In the genomic region with DNA sequence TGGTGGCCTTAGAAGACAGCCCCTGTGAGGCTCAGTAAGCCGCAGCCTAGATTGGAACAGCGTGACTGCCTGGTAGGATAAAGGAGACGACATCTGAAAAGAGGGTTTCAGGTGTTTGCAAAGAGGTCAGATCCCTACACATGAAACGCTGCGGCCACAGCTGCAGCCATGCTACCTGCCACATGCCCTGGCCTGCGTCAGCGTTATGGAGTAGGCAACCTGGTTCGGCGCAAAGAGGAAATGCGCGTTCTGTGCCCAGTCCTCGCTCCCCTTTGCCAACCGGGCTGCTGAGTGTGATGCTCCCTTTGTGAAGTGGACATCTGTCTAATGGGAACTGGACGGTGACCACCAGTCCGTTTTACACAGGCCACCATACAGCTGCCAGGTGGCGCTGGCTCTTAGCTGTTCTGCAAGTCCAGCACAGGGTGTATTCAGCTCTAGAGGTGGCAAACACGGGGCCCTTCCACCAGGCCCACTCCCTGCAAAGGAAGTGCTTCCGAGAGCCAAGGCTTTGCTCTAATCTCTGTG, we compare ENCODE assay signal across 8 cellular contexts.
A peak's percentile ranks its signal among the peaks of the same experiment; 100 is the strongest.
DNase-seq lines count a peak whose midpoint lies in the region; ATAC-seq and TF ChIP-seq lines count a peak whose summit lies in the region.

No MANE protein-coding gene starts in this region.

- H3K9ac ChIP-seq in mucosa of rectum (ENCODE audit: low read depth in 1 of 2, low read length in 2 of 2): no peak overlapping the region

- BruUV-seq in PC-9 (replicated peaks; lab: Mats Ljungman, UMichigan): no TSS peak

- H3K9me3 Mint-ChIP-seq in activated naive CD8-positive, alpha-beta T cell (ENCODE audit: low read depth): peaks cover 1% of the 10 kb centered on the region

- H3K36me3 ChIP-seq in GM06990 (ENCODE audit: control insufficient read depth, insufficient read depth, low read length) (peaks cover 15% of the 10 kb centered on the region), mucosa of rectum (ENCODE audit: control insufficient read depth in 2 of 2, insufficient read depth in 2 of 2, low read length in 2 of 2) (peaks cover 2 to 11% of the 10 kb centered on the region in 2 donors), SJCRH30 (peaks cover 54% of the 10 kb centered on the region), PC-9 (ENCODE audit: low read depth) (no peaks in the 10 kb centered on the region)

- no peaks in the 10 kb centered on the region for H3K27me3 Mint-ChIP-seq in activated naive CD8-positive, alpha-beta T cell

- DNase-seq in GM06990 (ENCODE audit: extremely low read depth, insufficient read length): no peak
- DNase-seq in SJCRH30: no peak
- no peak for DNase-seq in PC-9

- POLR2A ChIA-PET in PC-9 (lab: Charles Lee; ENCODE audit: unreplicated experiment): no interaction called here

- H3K4me2 ChIP-seq in PC-9: no peak overlapping the region

- peak overlapping the region; percentile 27 for H3K4me3 ChIP-seq in GM06990 (replicated peaks; ENCODE audit: low read depth, low read length)
- H3K4me3 ChIP-seq in mucosa of rectum (ENCODE audit: low read length in 2 of 2): peak overlapping the region in 1 of 2 donors; percentile 2
- no peak overlapping the region for H3K4me3 ChIP-seq in SJCRH30
- H3K4me3 ChIP-seq in PC-9: no peak overlapping the region

- no peaks in the 10 kb centered on the region for H4K20me1 ChIP-seq in PC-9 (ENCODE audit: insufficient read depth)

- peaks cover 11 to 16% of the 10 kb centered on the region in 2 donors for H3K4me1 ChIP-seq in mucosa of rectum (ENCODE audit: control insufficient read depth in 2 of 2, insufficient read depth in 2 of 2, low read length in 2 of 2)
- H3K4me1 ChIP-seq in SJCRH30: no peaks in the 10 kb centered on the region
- H3K4me1 ChIP-seq in PC-9 (replicated peaks; ENCODE audit: insufficient read depth): no peaks in the 10 kb centered on the region

- H3K9me3 ChIP-seq in mucosa of rectum (ENCODE audit: control insufficient read depth in 2 of 2, low read length in 2 of 2) (no peaks in the 10 kb centered on the region), SJCRH30 (replicated peaks) (no peaks in the 10 kb centered on the region), PC-9 (ENCODE audit: insufficient read depth, low read depth) (no peaks in the 10 kb centered on the region)

- peaks cover 44% of the 10 kb centered on the region for H3K36me3 Mint-ChIP-seq in activated naive CD8-positive, alpha-beta T cell

- H2AFZ ChIP-seq in PC-9: no peak overlapping the region

- no peaks in the 10 kb centered on the region for H3F3A ChIP-seq in PC-9 (ENCODE audit: insufficient read depth, low read depth)

- peak overlapping the region; percentile 84 for H3K4me3 Mint-ChIP-seq in activated naive CD8-positive, alpha-beta T cell

- H3K9me2 ChIP-seq in PC-9 (ENCODE audit: insufficient read depth): no peaks in the 10 kb centered on the region

- CTCF ChIA-PET in PC-9 (lab: Charles Lee): no interaction called here

- H3K27me3 ChIP-seq in GM06990 (replicated peaks; ENCODE audit: control insufficient read depth, insufficient read depth, low read length): no peaks in the 10 kb centered on the region
- H3K27me3 ChIP-seq in mucosa of rectum (ENCODE audit: control insufficient read depth in 2 of 2, insufficient read depth in 2 of 2, low read length in 2 of 2): no peaks in the 10 kb centered on the region
- H3K27me3 ChIP-seq in SJCRH30: no peaks in the 10 kb centered on the region
- H3K27me3 ChIP-seq in PC-9 (ENCODE audit: insufficient read depth, low read depth): peaks cover 74% of the 10 kb centered on the region

- intact Hi-C loops in PC-9 (cut with micrococcal nuclease; ENCODE audit: unreplicated experiment): no loop called here

- H3K27ac Mint-ChIP-seq in activated naive CD8-positive, alpha-beta T cell: no peak overlapping the region

- ATAC-seq in HG02798 (IDR thresholded peaks at IDR 0.05; ENCODE audit: poor library complexity, unreplicated experiment) (peak; percentile 14), HG02870 (IDR thresholded peaks at IDR 0.05; ENCODE audit: unreplicated experiment) (no peak), GM19397 (IDR thresholded peaks at IDR 0.05; ENCODE audit: unreplicated experiment) (no peak)

- H3K27ac ChIP-seq in mucosa of rectum (ENCODE audit: low read depth in 2 of 2, low read length in 2 of 2) (peak overlapping the region; percentile 58 to 75), SJCRH30 (no peak overlapping the region), PC-9 (no peak overlapping the region)

- H3K4me1 Mint-ChIP-seq in activated naive CD8-positive, alpha-beta T cell (ENCODE audit: low read depth): peaks cover 21% of the 10 kb centered on the region

- peak; percentile 48 for TF ChIP-seq CTCF in GM06990 (IDR thresholded peaks at IDR 0.05; ENCODE audit: insufficient read depth, low read length, poor library complexity, severe bottlenecking)
- no peak for TF ChIP-seq CTCF in PC-9 (conservative IDR thresholded peaks at IDR 0.05)

- no peaks in the 10 kb centered on the region for H3K79me2 ChIP-seq in PC-9 (ENCODE audit: low read depth)

Comparison
In these comparisons a context has a peak if more than half of its experiments do, and no peak if none do; other contexts are left out.
1. H3K27ac ChIP-seq: peak in mucosa of rectum (2 of 2); none in SJCRH30 (single experiment) and PC-9 (single experiment).